Comparison of ENCODE assay signal across 8 cellular contexts in the genomic region with DNA sequence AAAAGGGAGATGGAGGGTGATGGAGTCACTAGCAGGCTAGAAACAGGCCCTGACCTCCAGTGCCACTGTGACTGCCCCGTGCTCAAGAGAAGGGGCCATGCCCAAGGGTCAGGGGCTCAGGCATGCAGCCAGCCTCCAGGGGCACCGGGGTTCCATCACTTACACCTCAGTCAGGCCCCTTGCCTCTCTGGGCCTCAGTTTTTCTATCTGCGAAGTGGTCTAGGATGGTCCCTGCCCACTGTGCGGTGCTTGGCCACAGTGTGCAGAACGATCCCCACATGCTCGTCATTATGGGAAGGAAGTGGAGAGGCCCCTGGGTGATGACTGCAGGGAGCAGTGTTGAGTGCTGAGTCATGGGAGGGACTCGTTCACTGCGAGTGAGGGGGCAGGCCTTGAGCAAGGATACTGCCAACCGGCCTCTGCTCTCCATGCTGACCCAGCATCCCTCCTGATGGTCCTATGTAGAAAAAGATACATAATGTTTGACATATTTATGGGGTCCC. TPM values are rescaled to one million over a fixed set of nuclear protein-coding genes. Genes with fewer than 3 reads are reported as not detected.
DNase-seq lines count a peak whose midpoint lies in the region; ATAC-seq and TF ChIP-seq lines count a peak whose summit lies in the region.

No MANE protein-coding gene starts in this region.

- TF ChIP-seq POLR2A in adrenal gland (IDR thresholded peaks at IDR 0.05): no peak

- peak; percentile 95 for DNase-seq in AG10803 (ENCODE audit: low read depth)
- peak; percentile 86 to 89 for DNase-seq in Kasumi-1 (lab: John Stamatoyannopoulos, UW)
- DNase-seq in adrenal gland: peak in 6 of 7 donors; percentile 80 to 83 (median 83)
- DNase-seq in immature natural killer cell: peak; percentile 70 to 73 (median 71)
- DNase-seq in stimulated activated naive CD8-positive, alpha-beta T cell treated with anti-CD3 and anti-CD28 coated beads, Interleukin-15, Interleukin-2, amounts not matched to agents 100 U/mL and 50 U/mL, for 24 hours: peak; percentile 55
- DNase-seq in cerebellar nuclear complex (lab: John Stamatoyannopoulos, UW): no peak
- no peak for DNase-seq in H7

- H3K36me3 ChIP-seq in adrenal gland (replicated peaks in 1 of 2) (peaks cover 0 to 47% of the 10 kb centered on the region in 2 donors), H7 (replicated peaks; ENCODE audit: control insufficient read depth, insufficient read depth, low read length) (peaks cover 3% of the 10 kb centered on the region)

- H3K4me3 Mint-ChIP-seq in immature natural killer cell: peak overlapping the region; percentile 57 to 75 (median 74)

- H3K9me3 Mint-ChIP-seq in immature natural killer cell: peaks cover 0 to 2% (median 0%) of the 10 kb centered on the region in 6 donors

- H3K4me1 ChIP-seq in adrenal gland (replicated peaks in 1 of 2): peaks cover 6 to 13% of the 10 kb centered on the region in 2 donors

- no peaks in the 10 kb centered on the region for H3K27me3 ChIP-seq in adrenal gland
- H3K27me3 ChIP-seq in H7 (ENCODE audit: control insufficient read depth, insufficient read depth, low read length): no peaks in the 10 kb centered on the region

- H3K36me3 Mint-ChIP-seq in immature natural killer cell: peaks cover 16 to 25% (median 23%) of the 10 kb centered on the region in 3 donors

- H3K27ac Mint-ChIP-seq in immature natural killer cell: peak overlapping the region; percentile 89 to 97 (median 94)

- intact Hi-C loops in adrenal gland (cut with DNase I): no loop called here

- no peaks in the 10 kb centered on the region for H3K9me3 ChIP-seq in adrenal gland (replicated peaks in 1 of 3)

- peak overlapping the region in 4 of 5 donors; percentile 43 to 87 (median 61) for H3K27ac ChIP-seq in adrenal gland

- peaks cover 4 to 14% (median 13%) of the 10 kb centered on the region in 3 donors for H3K27me3 Mint-ChIP-seq in immature natural killer cell (ENCODE audit: low read depth in 3 of 3)

- H3K4me1 Mint-ChIP-seq in immature natural killer cell: peaks cover 50 to 72% of the 10 kb centered on the region in 2 donors

- TF ChIP-seq CTCF in AG10803 (conservative IDR thresholded peaks at IDR 0.05; ENCODE audit: low read length) (peak; percentile 14; the same call in 1 of the 2 replicates), adrenal gland (IDR thresholded peaks at IDR 0.05) (no peak)

- H3K4me3 ChIP-seq in AG10803 (ENCODE audit: low read length) (peak overlapping the region; percentile 18; the same call in 1 of the 2 replicates), adrenal gland (no peak overlapping the region), H7 (ENCODE audit: insufficient read depth, low read depth, low read length) (no peak overlapping the region)

- peak; percentile 62 for ATAC-seq in stimulated activated naive CD8-positive, alpha-beta T cell treated with anti-CD3 and anti-CD28 coated beads, Interleukin-15, Interleukin-2, amounts not matched to agents 100 U/mL and 50 U/mL, for 24 hours
- no peak for ATAC-seq in GM18511 (IDR thresholded peaks at IDR 0.05; ENCODE audit: unreplicated experiment)

- 26 to 41% (median 33%) methylated on average over 8 to 9 of the region's 9 CpGs for WGBS in adrenal gland, 4 donors

RNA-seq across cellular contexts. Expression of gene TMED1, which starts 23.1 kb away (rescaled TPM):
- 100 to 1,000 TPM in 1 of 8 donors, 10 to 100 TPM in 7; 36.5 to 103 (median 51.7) TPM for total RNA-seq in adrenal gland
- polyA plus RNA-seq in adrenal gland (10 to 100 TPM; 12.5 to 49.6 (median 34.9) TPM), immature natural killer cell (100 to 1,000 TPM in 1 of 3 donors, 10 to 100 TPM in 2; 60.1 to 103 (median 88.5) TPM)
- 49.5 and 50.3 TPM in 2 replicates for total RNA-seq in H7 (2014; rRNA removed; shearing (Covaris generic))

RNA-seq across cellular contexts. Expression of gene C19orf38, which starts 35.3 kb away (rescaled TPM):
- 1 to 10 TPM in 6 of 8 donors, under 1 TPM in 2; 0.30 to 5.6 (median 1.9) TPM for total RNA-seq in adrenal gland
- polyA plus RNA-seq in adrenal gland (1 to 10 TPM; 1.1 to 2.0 (median 1.9) TPM), immature natural killer cell (1 to 10 TPM; 1.2 to 5.6 (median 3.3) TPM)
- 0.59 and 5.0 TPM in 2 replicates for total RNA-seq in H7 (2014; rRNA removed; shearing (Covaris generic))

RNA-seq across cellular contexts. Expression of gene CARM1, which starts 58.4 kb away (rescaled TPM):
- 10 to 100 TPM in 7 of 8 donors, 1 to 10 TPM in 1; 8.2 to 36.3 (median 24.0) TPM for total RNA-seq in adrenal gland
- polyA plus RNA-seq in adrenal gland (10 to 100 TPM; 13.8 to 38.1 (median 20.4) TPM), immature natural killer cell (under 1 TPM; 0.26 to 0.83 (median 0.29) TPM)
- 117 and 151 TPM in 2 replicates for total RNA-seq in H7 (2014; rRNA removed; shearing (Covaris generic))

Comparison
In these comparisons a context has a peak if more than half of its experiments do, and no peak if none do; other contexts are left out.
1. DNase-seq: peak in AG10803 (single experiment), Kasumi-1 (2 of 2), adrenal gland (6 of 7), immature natural killer cell (3 of 3) and stimulated activated naive CD8-positive, alpha-beta T cell treated with anti-CD3 and anti-CD28 coated beads, Interleukin-15, Interleukin-2, amounts not matched to agents 100 U/mL and 50 U/mL, for 24 hours (single experiment); none in cerebellar nuclear complex (0 of 2) and H7 (single experiment).